Comparison of ENCODE assay signal across 8 cellular contexts in genomic region chr22:28742562-28742962, GRCh38. TPM values are rescaled to one million over a fixed set of nuclear protein-coding genes. Genes with fewer than 3 reads are reported as not detected.
A peak's percentile ranks its signal among the peaks of the same experiment; 100 is the strongest.
DNase-seq lines count a peak whose midpoint lies in the region; ATAC-seq and TF ChIP-seq lines count a peak whose summit lies in the region.

No MANE protein-coding gene starts in this region.

- H3K27ac ChIP-seq in GM23338 (ENCODE audit: low read depth), result peak overlapping the region; percentile 70
- peak overlapping the region; percentile 42; the same call in 1 of the 2 replicates for H3K27ac ChIP-seq in SK-N-MC

- H3K9ac ChIP-seq in SK-N-MC (ENCODE audit: insufficient read length), result peak overlapping the region; percentile 68

- H3K9me3 ChIP-seq in SK-N-MC (ENCODE audit: low read depth, low read length), result no peaks in the 10 kb centered on the region

- H3K4me3 ChIP-seq in GM23338, result peak overlapping the region; percentile 68
- peak overlapping the region; percentile 92 for H3K4me3 ChIP-seq in SK-N-MC
- peak overlapping the region; percentile 91 for H3K4me3 ChIP-seq in fibroblast of mammary gland (ENCODE audit: control insufficient read depth, low read depth, low read length)
- H3K4me3 ChIP-seq in skeletal muscle cell (ENCODE audit: low read depth, low read length), result peak overlapping the region; percentile 95

- no peaks in the 10 kb centered on the region for H3F3A ChIP-seq in GM23338 (replicated peaks; ENCODE audit: low read depth)

- H3K27me3 Mint-ChIP-seq in GM23338 (ENCODE audit: insufficient read depth, low read depth, poor library complexity), result peaks cover 7% of the 10 kb centered on the region

- H3K4me2 ChIP-seq in GM23338, result peak overlapping the region; percentile 83

- no peak for ATAC-seq in GM23338
- ATAC-seq in HG02678 (IDR thresholded peaks at IDR 0.05; ENCODE audit: unreplicated experiment), result no peak
- no peak for ATAC-seq in activated CD4-positive, CD25-positive, alpha-beta regulatory T cell treated with anti-CD3 and anti-CD28 coated beads, Interleukin-2, amount 50 U/mL, for 24 hours

- no peaks in the 10 kb centered on the region; the same call in 1 of the 2 replicates for H4K20me1 ChIP-seq in GM23338 (replicated peaks; ENCODE audit: insufficient read depth)

- H3K36me3 ChIP-seq in GM23338 (ENCODE audit: insufficient read depth), result peaks cover 18% of the 10 kb centered on the region
- peaks cover 27% of the 10 kb centered on the region; the same call in 1 of the 2 replicates for H3K36me3 ChIP-seq in SK-N-MC (ENCODE audit: insufficient read depth, low read length)

- DNase-seq in GM23338 (ENCODE audit: low spot score), result no peak
- DNase-seq in SK-N-MC (ENCODE audit: low read depth, low spot score), result no peak
- no peak for DNase-seq in fibroblast of mammary gland (ENCODE audit: low read depth)
- DNase-seq in skeletal muscle cell (ENCODE audit: low read depth), result no peak
- no peak for DNase-seq in GM10266 (ENCODE audit: extremely low spot score)
- no peak for DNase-seq in effector CD4-positive, alpha-beta T cell

- H3K27ac Mint-ChIP-seq in GM23338, result peak overlapping the region; percentile 90

- peaks cover 10% of the 10 kb centered on the region for H3K4me1 ChIP-seq in GM23338 (ENCODE audit: insufficient read depth)

- peak overlapping the region; percentile 87 for H3K4me3 Mint-ChIP-seq in GM23338

- H2AFZ ChIP-seq in GM23338, result no peak overlapping the region

- no peak for TF ChIP-seq CTCF in GM23338 (conservative IDR thresholded peaks at IDR 0.05; ENCODE audit: low read depth in 2 of 2)
- TF ChIP-seq CTCF in fibroblast of mammary gland (conservative IDR thresholded peaks at IDR 0.05; ENCODE audit: control insufficient read depth, insufficient read depth, low read depth, low read length), result no peak
- no peak for TF ChIP-seq CTCF in GM10266 (IDR thresholded peaks at IDR 0.05; ENCODE audit: control insufficient read depth, insufficient read depth, low read depth, missing control alignments)

- H3K9me2 ChIP-seq in GM23338 (ENCODE audit: insufficient read depth), result no peaks in the 10 kb centered on the region

- peaks cover 44% of the 10 kb centered on the region for H3K36me3 Mint-ChIP-seq in GM23338 (ENCODE audit: low read depth)

- H3K27me3 ChIP-seq in GM23338 (ENCODE audit: insufficient read depth), result no peaks in the 10 kb centered on the region

- H3K9me3 Mint-ChIP-seq in GM23338, result no peaks in the 10 kb centered on the region

- peaks cover 50% of the 10 kb centered on the region for H3K79me2 ChIP-seq in GM23338 (replicated peaks; ENCODE audit: insufficient read depth)

- peaks cover 29% of the 10 kb centered on the region for H3K4me1 Mint-ChIP-seq in GM23338

TF ChIP-seq in GM23338, 12 proteins besides CTCF, POLR2A, EP300 and RAD21 (continues in another document):
- TF ChIP-seq ZNF331 (CRISPR knock-in tag; IDR thresholded peaks at IDR 0.05; ENCODE audit: low read depth) (no peak), REST (IDR thresholded peaks at IDR 0.05; ENCODE audit: unreplicated experiment) (no peak), EZH2phosphoT487 (IDR thresholded peaks at IDR 0.05; ENCODE audit: unreplicated experiment) (no peak), JUNB (IDR thresholded peaks at IDR 0.05; ENCODE audit: unreplicated experiment) (no peak), STAT1 (IDR thresholded peaks at IDR 0.05; ENCODE audit: unreplicated experiment) (no peak), NANOG (IDR thresholded peaks at IDR 0.05; ENCODE audit: borderline replicate concordance) (no peak), ZNF462 (CRISPR knock-in tag; IDR thresholded peaks at IDR 0.05) (no peak), CREB1 (CRISPR knock-in tag; IDR thresholded peaks at IDR 0.05; ENCODE audit: low read depth) (no peak)

RNA-seq across cellular contexts. Expression of gene HSCB, which starts 0.7 kb away (rescaled TPM):
- 17.7 and 18.6 TPM in 2 replicates for total RNA-seq in GM23338 (2014; rRNA removed; shearing (Covaris generic))
- 28.4 and 30.9 TPM in 2 replicates for polyA plus RNA-seq in GM23338 (2016; fragmentation: Nextera tagmentation; extraction: Ambion mirVana)

RNA-seq across cellular contexts. Expression of gene CHEK2, which starts 0.9 kb away (rescaled TPM):
- total RNA-seq in GM23338 (2014; rRNA removed; shearing (Covaris generic)), result 100 and 121 TPM in 2 replicates
- polyA plus RNA-seq in GM23338 (2016; fragmentation: Nextera tagmentation; extraction: Ambion mirVana), result 80.0 and 86.0 TPM in 2 replicates

RNA-seq across cellular contexts. Expression of gene CCDC117, which starts 29.9 kb away (rescaled TPM):
- 54.1 and 59.5 TPM in 2 replicates for total RNA-seq in GM23338 (2014; rRNA removed; shearing (Covaris generic))
- polyA plus RNA-seq in GM23338 (2016; fragmentation: Nextera tagmentation; extraction: Ambion mirVana), result 23.9 and 24.0 TPM in 2 replicates

RNA-seq across cellular contexts. Expression of gene XBP1, which starts 57.8 kb away (rescaled TPM):
- total RNA-seq in GM23338 (2014; rRNA removed; shearing (Covaris generic)), result 163 and 195 TPM in 2 replicates
- polyA plus RNA-seq in GM23338 (2016; fragmentation: Nextera tagmentation; extraction: Ambion mirVana), result 90.0 and 95.1 TPM in 2 replicates
